Comparison of ENCODE assay signal across 1 cellular context in the genomic region with DNA sequence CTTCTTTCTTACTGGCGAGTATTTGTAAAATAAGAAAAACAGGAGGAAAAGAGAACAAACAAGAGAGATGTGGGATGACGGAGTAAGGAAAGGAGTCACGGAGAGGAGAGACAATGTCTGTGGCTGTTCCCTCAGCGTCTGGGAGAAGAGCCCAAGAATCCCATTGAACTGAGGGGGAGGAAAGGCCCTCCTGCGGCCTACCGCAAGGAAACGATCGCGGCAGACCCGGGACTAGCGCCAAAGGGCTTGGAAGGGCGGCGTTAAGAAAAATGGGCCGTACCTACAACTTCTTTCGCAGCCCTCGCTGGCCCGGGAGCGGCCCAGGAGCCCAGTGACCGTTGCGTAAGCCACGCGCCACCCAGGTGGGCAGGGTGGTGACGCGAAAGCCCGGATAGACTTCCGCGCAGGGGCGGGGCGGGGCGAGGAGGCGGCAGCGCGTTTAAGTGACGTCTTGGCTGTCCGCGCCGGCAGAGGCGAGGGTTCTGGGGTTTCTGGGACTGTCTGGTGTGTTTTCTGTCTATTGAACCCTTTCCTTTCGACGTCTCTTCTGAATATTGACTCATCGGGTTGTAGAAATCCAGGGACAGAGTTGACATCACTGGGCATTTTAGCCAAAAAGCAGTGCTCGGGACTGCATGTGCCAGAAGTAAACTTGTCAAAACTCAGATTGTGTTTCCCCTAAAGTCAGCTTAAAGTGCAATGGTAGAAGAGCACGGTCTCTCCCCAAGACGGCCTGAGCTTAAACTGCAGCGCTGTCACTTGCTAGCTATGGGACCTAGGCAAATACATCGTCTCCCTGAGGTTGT.
TF ChIP-seq lines count a peak whose summit lies in the region.

TSS of gene SLC9B1 (minus strand) at position 387 of the 806 bp plus-strand sequence. CDS start 27,994 bp downstream, outside the sequence.

TF ChIP-seq in HepG2, 621 proteins besides CTCF, POLR2A, EP300 and RAD21 (continued from another document and continues in another):
- TF ChIP-seq THAP9 (CRISPR knock-in tag; IDR thresholded peaks at IDR 0.05; ENCODE audit: borderline replicate concordance) (peak; percentile 57; the same call in 1 of the 2 replicates), SP2 (CRISPR knock-in tag; IDR thresholded peaks at IDR 0.05) (0 out of 2 replicates have a peak, but pooled peaks have one; percentile 40), HOXA3 (CRISPR knock-in tag; IDR thresholded peaks at IDR 0.05) (peak; percentile 95), MXI1 (IDR thresholded peaks at IDR 0.05; ENCODE audit: borderline replicate concordance, low read depth, low read length) (peak; percentile 58; the same call in 1 of the 3 replicates), ZNF556 (CRISPR knock-in tag; IDR thresholded peaks at IDR 0.05; ENCODE audit: borderline replicate concordance) (peak; percentile 76), ZC3H4 (CRISPR knock-in tag; IDR thresholded peaks at IDR 0.05; ENCODE audit: borderline replicate concordance) (no peak), SMAD1 (CRISPR knock-in tag; IDR thresholded peaks at IDR 0.05; ENCODE audit: borderline replicate concordance, low read depth) (no peak), ZNF800 (CRISPR knock-in tag; IDR thresholded peaks at IDR 0.05) (no peak), ARID5B (CRISPR knock-in tag; IDR thresholded peaks at IDR 0.05) (peak; percentile 79), SRF (IDR thresholded peaks at IDR 0.05; ENCODE audit: low read depth, low read length) (no peak), ZIK1 (CRISPR knock-in tag; IDR thresholded peaks at IDR 0.05; ENCODE audit: borderline replicate concordance, low read depth) (0 out of 2 replicates have a peak, but pooled peaks have one; percentile 33), CENPX (CRISPR knock-in tag; IDR thresholded peaks at IDR 0.05) (no peak), NFATC3 (CRISPR knock-in tag; IDR thresholded peaks at IDR 0.05) (no peak), SETDB1 (CRISPR knock-in tag; IDR thresholded peaks at IDR 0.05; ENCODE audit: borderline replicate concordance) (no peak), ZNF496 (CRISPR knock-in tag; IDR thresholded peaks at IDR 0.05; ENCODE audit: insufficient replicate concordance) (no peak), SAFB2 (CRISPR knock-in tag; IDR thresholded peaks at IDR 0.05; ENCODE audit: borderline replicate concordance, low read depth) (0 out of 2 replicates have a peak, but pooled peaks have one; percentile 78), ZNF670 (CRISPR knock-in tag; IDR thresholded peaks at IDR 0.05; ENCODE audit: borderline replicate concordance) (0 out of 2 replicates have a peak, but pooled peaks have one; percentile 2), ZNF333 (CRISPR knock-in tag; IDR thresholded peaks at IDR 0.05; ENCODE audit: borderline replicate concordance) (peak; percentile 87; the same call in 1 of the 2 replicates), HIVEP1 (CRISPR knock-in tag; IDR thresholded peaks at IDR 0.05) (peak; percentile 86), EEA1 (CRISPR knock-in tag; IDR thresholded peaks at IDR 0.05; ENCODE audit: borderline replicate concordance) (no peak), CEBPB (IDR thresholded peaks at IDR 0.05; ENCODE audit: borderline replicate concordance, low read depth, low read length) (peak; percentile 96), UBTF (CRISPR knock-in tag; IDR thresholded peaks at IDR 0.05) (peak; percentile 61; the same call in 1 of the 2 replicates), ZNF367 (CRISPR knock-in tag; IDR thresholded peaks at IDR 0.05; ENCODE audit: borderline replicate concordance) (no peak), MLLT10 (CRISPR knock-in tag; IDR thresholded peaks at IDR 0.05) (no peak), SCMH1 (CRISPR knock-in tag; IDR thresholded peaks at IDR 0.05; ENCODE audit: borderline replicate concordance) (no peak), ZNF317 (CRISPR knock-in tag; IDR thresholded peaks at IDR 0.05) (peak; percentile 57), KLF9 (CRISPR knock-in tag; IDR thresholded peaks at IDR 0.05; ENCODE audit: low read depth) (no peak), ZFP1 (CRISPR knock-in tag; IDR thresholded peaks at IDR 0.05) (peak; percentile 55; the same call in 1 of the 2 replicates), KAT7 (CRISPR knock-in tag; IDR thresholded peaks at IDR 0.05; ENCODE audit: borderline replicate concordance) (peak; percentile 67; the same call in 1 of the 2 replicates), ZSCAN12 (CRISPR knock-in tag; IDR thresholded peaks at IDR 0.05) (no peak)
- TF ChIP-seq, protein P1, sequence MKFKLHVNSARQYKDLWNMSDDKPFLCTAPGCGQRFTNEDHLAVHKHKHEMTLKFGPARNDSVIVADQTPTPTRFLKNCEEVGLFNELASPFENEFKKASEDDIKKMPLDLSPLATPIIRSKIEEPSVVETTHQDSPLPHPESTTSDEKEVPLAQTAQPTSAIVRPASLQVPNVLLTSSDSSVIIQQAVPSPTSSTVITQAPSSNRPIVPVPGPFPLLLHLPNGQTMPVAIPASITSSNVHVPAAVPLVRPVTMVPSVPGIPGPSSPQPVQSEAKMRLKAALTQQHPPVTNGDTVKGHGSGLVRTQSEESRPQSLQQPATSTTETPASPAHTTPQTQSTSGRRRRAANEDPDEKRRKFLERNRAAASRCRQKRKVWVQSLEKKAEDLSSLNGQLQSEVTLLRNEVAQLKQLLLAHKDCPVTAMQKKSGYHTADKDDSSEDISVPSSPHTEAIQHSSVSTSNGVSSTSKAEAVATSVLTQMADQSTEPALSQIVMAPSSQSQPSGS (CRISPR knock-in tag; IDR thresholded peaks at IDR 0.05), result peak; percentile 71
- TF ChIP-seq, protein P2, sequence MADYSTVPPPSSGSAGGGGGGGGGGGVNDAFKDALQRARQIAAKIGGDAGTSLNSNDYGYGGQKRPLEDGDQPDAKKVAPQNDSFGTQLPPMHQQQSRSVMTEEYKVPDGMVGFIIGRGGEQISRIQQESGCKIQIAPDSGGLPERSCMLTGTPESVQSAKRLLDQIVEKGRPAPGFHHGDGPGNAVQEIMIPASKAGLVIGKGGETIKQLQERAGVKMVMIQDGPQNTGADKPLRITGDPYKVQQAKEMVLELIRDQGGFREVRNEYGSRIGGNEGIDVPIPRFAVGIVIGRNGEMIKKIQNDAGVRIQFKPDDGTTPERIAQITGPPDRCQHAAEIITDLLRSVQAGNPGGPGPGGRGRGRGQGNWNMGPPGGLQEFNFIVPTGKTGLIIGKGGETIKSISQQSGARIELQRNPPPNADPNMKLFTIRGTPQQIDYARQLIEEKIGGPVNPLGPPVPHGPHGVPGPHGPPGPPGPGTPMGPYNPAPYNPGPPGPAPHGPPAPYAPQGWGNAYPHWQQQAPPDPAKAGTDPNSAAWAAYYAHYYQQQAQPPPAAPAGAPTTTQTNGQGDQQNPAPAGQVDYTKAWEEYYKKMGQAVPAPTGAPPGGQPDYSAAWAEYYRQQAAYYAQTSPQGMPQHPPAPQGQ (CRISPR knock-in tag; IDR thresholded peaks at IDR 0.05; ENCODE audit: borderline replicate concordance), result no peak
- TF ChIP-seq, protein P3, sequence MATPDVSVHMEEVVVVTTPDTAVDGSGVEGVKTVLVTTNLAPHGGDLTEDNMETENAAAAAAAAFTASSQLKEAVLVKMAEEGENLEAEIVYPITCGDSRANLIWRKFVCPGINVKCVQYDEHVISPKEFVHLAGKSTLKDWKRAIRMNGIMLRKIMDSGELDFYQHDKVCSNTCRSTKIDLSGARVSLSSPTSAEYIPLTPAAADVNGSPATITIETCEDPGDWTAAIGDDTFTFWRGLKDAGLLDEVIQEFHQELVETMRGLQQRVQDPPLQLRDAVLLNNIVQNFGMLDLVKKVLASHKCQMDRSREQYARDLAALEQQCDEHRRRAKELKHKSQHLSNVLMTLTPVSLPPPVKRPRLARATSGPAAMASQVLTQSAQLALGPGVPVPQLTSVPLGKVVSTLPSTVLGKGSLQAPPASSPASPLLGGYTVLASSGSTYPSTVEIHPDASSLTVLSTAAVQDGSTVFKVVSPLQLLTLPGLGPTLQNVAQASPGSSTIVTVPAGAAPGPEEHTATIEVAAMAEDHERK (CRISPR knock-in tag; IDR thresholded peaks at IDR 0.05; ENCODE audit: low read depth), result 0 out of 2 replicates have a peak, but pooled peaks have one; percentile 46
- TF ChIP-seq, protein P4, sequence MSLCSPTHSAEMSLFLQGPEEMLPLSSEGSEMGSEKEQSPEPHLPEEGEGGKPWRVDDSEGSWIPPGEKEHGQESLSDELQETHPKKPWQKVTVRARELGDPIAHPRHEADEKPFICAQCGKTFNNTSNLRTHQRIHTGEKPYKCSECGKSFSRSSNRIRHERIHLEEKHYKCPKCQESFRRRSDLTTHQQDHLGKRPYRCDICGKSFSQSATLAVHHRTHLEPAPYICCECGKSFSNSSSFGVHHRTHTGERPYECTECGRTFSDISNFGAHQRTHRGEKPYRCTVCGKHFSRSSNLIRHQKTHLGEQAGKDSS (CRISPR knock-in tag; IDR thresholded peaks at IDR 0.05; ENCODE audit: borderline replicate concordance, low read depth), result peak; percentile 86; the same call in 1 of the 2 replicates
